ENCODE assay signal across 1 cellular context in the genomic region with DNA sequence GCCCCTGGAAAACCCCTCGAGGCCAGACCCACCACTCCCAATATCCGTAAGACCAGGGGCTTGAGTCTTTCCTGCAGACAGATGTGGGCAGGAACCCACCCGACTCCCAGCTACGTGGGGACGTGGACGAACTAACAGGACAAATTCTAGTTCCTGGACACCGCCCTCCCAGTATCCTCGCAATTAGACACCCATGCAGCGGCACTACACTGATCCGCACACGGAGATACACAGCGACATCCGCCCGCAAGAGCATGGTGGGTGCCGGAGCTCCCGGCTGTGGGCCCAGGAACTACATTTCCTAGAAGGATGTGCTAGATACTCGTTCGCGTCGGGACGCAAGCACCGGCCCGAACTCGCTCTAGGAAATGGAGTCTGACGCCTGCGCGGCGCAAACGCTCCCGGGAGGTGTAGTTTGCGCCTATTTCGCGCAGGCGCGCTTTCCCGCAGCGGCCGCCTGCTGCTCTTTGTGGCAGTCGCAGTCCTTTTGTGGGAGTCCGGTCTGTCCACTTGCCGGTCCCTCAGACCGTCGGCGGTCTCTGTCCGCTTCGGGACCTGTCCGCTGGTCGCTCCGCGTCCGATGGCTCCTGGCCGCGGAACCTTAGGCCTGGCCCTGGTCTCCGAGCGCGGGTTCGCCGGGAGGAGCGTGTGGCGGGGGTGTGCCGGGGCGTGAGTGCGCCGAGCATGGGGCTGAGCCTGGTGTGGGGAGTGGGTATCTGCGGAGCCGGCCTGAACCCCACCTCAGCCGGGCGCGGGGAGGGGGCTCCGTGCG.
TF ChIP-seq lines count a peak whose summit lies in the region.

TSS of gene ZNF74 (plus strand) at position 447 of the 772 bp plus-strand sequence. CDS start 478 bp downstream, outside the sequence.

TF ChIP-seq in K562, 482 proteins besides CTCF, POLR2A, EP300 and RAD21 (continued from another document and continues in another):
- TF ChIP-seq SMARCB1 (IDR thresholded peaks at IDR 0.05; ENCODE audit: insufficient read length, low read depth) (peak; percentile 89), MCM3 (IDR thresholded peaks at IDR 0.05) (no peak), PHB2 (IDR thresholded peaks at IDR 0.05; ENCODE audit: low read depth) (no peak), ELF2 (CRISPR knock-in tag; IDR thresholded peaks at IDR 0.05) (peak; percentile 81), TRIM28 (IDR thresholded peaks at IDR 0.05) (no peak), EGR1 (conservative IDR thresholded peaks at IDR 0.05) (no peak), CEBPZ (IDR thresholded peaks at IDR 0.05; ENCODE audit: borderline replicate concordance, low read depth, low read length) (0 out of 2 replicates have a peak, but pooled peaks have one; percentile 46), TRIM25 (IDR thresholded peaks at IDR 0.05; ENCODE audit: borderline replicate concordance) (no peak), PHF21A (IDR thresholded peaks at IDR 0.05; ENCODE audit: borderline replicate concordance, low read depth) (no peak), HDAC8 (tag; IDR thresholded peaks at IDR 0.05) (no peak), ILF3 (IDR thresholded peaks at IDR 0.05; ENCODE audit: borderline replicate concordance) (no peak), SRSF1 (IDR thresholded peaks at IDR 0.05; ENCODE audit: low read depth, low read length) (no peak), RFX7 (CRISPR knock-in tag; IDR thresholded peaks at IDR 0.05) (no peak), ZFX (CRISPR knock-in tag; IDR thresholded peaks at IDR 0.05) (no peak), RHOXF2B (CRISPR knock-in tag; conservative IDR thresholded peaks at IDR 0.05) (peak; percentile 13; the same call in 1 of the 2 replicates), KDM5B (IDR thresholded peaks at IDR 0.05; ENCODE audit: insufficient replicate concordance, low read depth, low read length) (peak; percentile 99), ZBTB12 (CRISPR knock-in tag; IDR thresholded peaks at IDR 0.05) (peak; percentile 85), E2F5 (CRISPR knock-in tag; IDR thresholded peaks at IDR 0.05) (no peak), NR2F6 (CRISPR knock-in tag; IDR thresholded peaks at IDR 0.05) (no peak; the same call in none of the 2 replicates), ELF4 (CRISPR knock-in tag; IDR thresholded peaks at IDR 0.05) (peak; percentile 97), PHB (CRISPR knock-in tag; IDR thresholded peaks at IDR 0.05) (peak; percentile 94), ERF (CRISPR knock-in tag; IDR thresholded peaks at IDR 0.05) (peak; percentile 87; the same call in 1 of the 2 replicates), NFYB (IDR thresholded peaks at IDR 0.05; ENCODE audit: extremely low read depth, insufficient read length) (no peak), FOXJ3 (CRISPR knock-in tag; IDR thresholded peaks at IDR 0.05) (no peak), ZNF41 (CRISPR knock-in tag; conservative IDR thresholded peaks at IDR 0.05) (no peak), TGIF2 (CRISPR knock-in tag; IDR thresholded peaks at IDR 0.05) (no peak), ZNF507 (tag; conservative IDR thresholded peaks at IDR 0.05) (no peak), ZNF75A (CRISPR knock-in tag; IDR thresholded peaks at IDR 0.05) (peak; percentile 28; the same call in 1 of the 2 replicates), ZNF3 (CRISPR knock-in tag; IDR thresholded peaks at IDR 0.05) (no peak), RB1 (IDR thresholded peaks at IDR 0.05; ENCODE audit: low read depth) (no peak), ZNF407 (IDR thresholded peaks at IDR 0.05; ENCODE audit: low read depth) (no peak), ZNF140 (CRISPR knock-in tag; IDR thresholded peaks at IDR 0.05) (no peak), TAF9B (IDR thresholded peaks at IDR 0.05; ENCODE audit: partially characterized antibody) (no peak), HNRNPL (IDR thresholded peaks at IDR 0.05; ENCODE audit: low read depth, low read length) (peak; percentile 82; the same call in 1 of the 2 replicates), TCF3 (CRISPR knock-in tag; IDR thresholded peaks at IDR 0.05) (no peak), CTCFL (IDR thresholded peaks at IDR 0.05; ENCODE audit: borderline replicate concordance, insufficient read depth, low read depth, low read length, poor library complexity, severe bottlenecking) (peak; percentile 7), ZNF134 (CRISPR knock-in tag; conservative IDR thresholded peaks at IDR 0.05) (peak; percentile 47; the same call in 1 of the 2 replicates), SMC3 (conservative IDR thresholded peaks at IDR 0.05; ENCODE audit: insufficient read depth, low read depth, low read length) (no peak; the same call in 1 of the 2 replicates)
- TF ChIP-seq, protein P1, sequence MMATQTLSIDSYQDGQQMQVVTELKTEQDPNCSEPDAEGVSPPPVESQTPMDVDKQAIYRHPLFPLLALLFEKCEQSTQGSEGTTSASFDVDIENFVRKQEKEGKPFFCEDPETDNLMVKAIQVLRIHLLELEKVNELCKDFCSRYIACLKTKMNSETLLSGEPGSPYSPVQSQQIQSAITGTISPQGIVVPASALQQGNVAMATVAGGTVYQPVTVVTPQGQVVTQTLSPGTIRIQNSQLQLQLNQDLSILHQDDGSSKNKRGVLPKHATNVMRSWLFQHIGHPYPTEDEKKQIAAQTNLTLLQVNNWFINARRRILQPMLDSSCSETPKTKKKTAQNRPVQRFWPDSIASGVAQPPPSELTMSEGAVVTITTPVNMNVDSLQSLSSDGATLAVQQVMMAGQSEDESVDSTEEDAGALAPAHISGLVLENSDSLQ (IDR thresholded peaks at IDR 0.05) = no peak
